In the genomic region with DNA sequence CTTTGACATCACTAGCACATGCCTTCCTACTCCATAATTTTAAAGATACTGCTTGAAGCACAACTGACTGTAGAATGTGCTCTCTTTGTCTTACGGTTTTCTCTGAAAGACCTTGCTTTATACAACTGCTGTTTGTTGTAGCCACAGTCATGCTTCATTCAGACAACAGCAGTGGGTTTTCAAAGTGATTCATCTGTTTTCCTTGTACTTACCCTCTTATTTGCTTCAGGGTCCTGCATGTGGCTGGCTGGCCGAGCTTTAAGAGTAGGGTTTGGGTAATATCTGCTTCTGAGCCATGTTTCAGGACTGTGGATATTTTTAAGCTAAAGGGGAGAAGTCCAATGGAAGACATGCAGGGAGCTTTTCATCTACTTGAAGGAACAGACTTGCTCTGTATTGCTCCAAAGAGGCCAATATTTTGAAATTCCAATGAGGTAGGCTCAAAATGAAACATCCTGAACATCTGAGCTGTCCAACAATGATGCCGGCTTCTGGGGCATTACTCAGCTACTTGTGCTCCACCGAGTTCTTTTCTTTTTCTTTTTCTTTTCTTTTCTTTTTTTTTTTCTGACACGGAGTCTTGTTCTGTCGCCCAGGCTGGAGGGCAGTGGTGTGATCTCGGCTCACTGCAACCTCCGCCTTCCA, we compare ENCODE assay signal across 24 cellular contexts.
DNase-seq lines count a peak whose midpoint lies in the region; ATAC-seq and TF ChIP-seq lines count a peak whose summit lies in the region.
"Had no signal": no experiment of that assay in that cellular context is flagged by ENCODE, and none has a peak within 500 bp of the region (broad histone marks: within the 10 kb centered on the region; RNA-seq: fewer than 3 reads in every experiment).

No MANE protein-coding gene starts in this region.

- no peak overlapping the region for H3K27ac Mint-ChIP-seq in GM23338
- H3K27ac Mint-ChIP-seq: activated CD8-positive, alpha-beta memory T cell treated with anti-CD3 and anti-CD28 coated beads, Interleukin-2, amount 10 ng/mL, durations not matched to agents 7 days and 5 days; activated T-helper 1 cell treated with anti-CD3 and anti-CD28 coated beads, Interleukin-12 subunit alpha, Interleukin-12 subunit beta, Interleukin-2, Interleukin-4 antibody, amounts not matched to agents 30 ng/mL and 10 ng/mL and 1 ng/mL, durations not matched to agents 14 hours and 24 hours and 36 hours; CD4-positive, alpha-beta memory T cell; T-cell had no signal

- peak overlapping the region; percentile 25; the same call in 1 of the 2 replicates for H2AFZ ChIP-seq in GM23338

- ATAC-seq in GM23338 = no peak
- ATAC-seq in HG03520 (IDR thresholded peaks at IDR 0.05; ENCODE audit: unreplicated experiment) = no peak
- no peak for ATAC-seq in HG02763 (IDR thresholded peaks at IDR 0.05; ENCODE audit: unreplicated experiment)
- ATAC-seq: activated CD8-positive, alpha-beta memory T cell treated with anti-CD3 and anti-CD28 coated beads, Interleukin-2, amount 10 ng/mL, durations not matched to agents 7 days and 5 days; body of pancreas; naive thymus-derived CD8-positive, alpha-beta T cell; pancreas; T-cell had no signal

- no peak overlapping the region for H3K27ac ChIP-seq in GM23338 (ENCODE audit: low read depth)
- H3K27ac ChIP-seq: body of pancreas, esophagus squamous epithelium, HL-60, pancreas, sigmoid colon, testis had no signal

- H3K36me3 ChIP-seq in GM23338 (ENCODE audit: insufficient read depth) = no peaks in the 10 kb centered on the region
- H3K36me3 ChIP-seq: esophagus squamous epithelium, pancreas, sigmoid colon had no signal

- DNase-seq in GM23338 (ENCODE audit: low spot score) (no peak), amniotic epithelial cell (ENCODE audit: low read depth) (peak; percentile 60), fibroblast of peridontal ligament (ENCODE audit: extremely low read depth) (peak; percentile 55), skeletal muscle cell (ENCODE audit: low read depth) (peak; percentile 41), COR-L47 (lab: John Stamatoyannopoulos, UW) (no peak)
- DNase-seq: activated CD4-positive, alpha-beta T cell treated with anti-CD3 and anti-CD28 coated beads for 4 hours; activated CD8-positive, alpha-beta memory T cell treated with anti-CD3 and anti-CD28 coated beads, Interleukin-2, amount 10 ng/mL, durations not matched to agents 7 days and 5 days; activated naive CD4-positive, alpha-beta T cell treated with anti-CD3 and anti-CD28 coated beads, Interleukin-2, amount 50 U/mL, for 16 hours; body of pancreas; CD4-positive, alpha-beta memory T cell; effector memory CD4-positive, alpha-beta T cell; esophagus squamous epithelium; naive thymus-derived CD8-positive, alpha-beta T cell; NCI-H1105 treated with DMSO at 0.1 percent for 48 hours; NCI-H2029 treated with DMSO at 0.1 percent for 48 hours; pancreas; SHP77 treated with DMSO at 0.1 percent for 48 hours; sigmoid colon; T-cell; testis had no signal

- no peaks in the 10 kb centered on the region for H3K9me3 Mint-ChIP-seq in GM23338
- H3K9me3 Mint-ChIP-seq: activated T-helper 1 cell treated with anti-CD3 and anti-CD28 coated beads, Interleukin-12 subunit alpha, Interleukin-12 subunit beta, Interleukin-2, Interleukin-4 antibody, amounts not matched to agents 30 ng/mL and 10 ng/mL and 1 ng/mL, durations not matched to agents 14 hours and 24 hours and 36 hours; CD4-positive, alpha-beta memory T cell; naive thymus-derived CD8-positive, alpha-beta T cell; T-cell had no signal

- no peaks in the 10 kb centered on the region for H3K79me2 ChIP-seq in GM23338 (replicated peaks; ENCODE audit: insufficient read depth)

- H3K4me3 ChIP-seq in GM23338 (no peak overlapping the region), skeletal muscle cell (ENCODE audit: low read depth, low read length) (no peak overlapping the region)
- H3K4me3 ChIP-seq: body of pancreas, esophagus squamous epithelium, pancreas, sigmoid colon, testis had no signal

- H3K9me2 ChIP-seq in GM23338 (ENCODE audit: insufficient read depth) = peaks cover 11% of the 10 kb centered on the region; the same call in 1 of the 2 replicates

- H3F3A ChIP-seq in GM23338 (replicated peaks; ENCODE audit: low read depth) = no peaks in the 10 kb centered on the region

- no peaks in the 10 kb centered on the region for H3K4me1 ChIP-seq in GM23338 (ENCODE audit: insufficient read depth)
- H3K4me1 ChIP-seq: testis had no signal

- peaks cover 3% of the 10 kb centered on the region for H3K27me3 Mint-ChIP-seq in GM23338 (ENCODE audit: insufficient read depth, low read depth, poor library complexity)
- H3K27me3 Mint-ChIP-seq: activated CD8-positive, alpha-beta memory T cell treated with anti-CD3 and anti-CD28 coated beads, Interleukin-2, amount 10 ng/mL, durations not matched to agents 7 days and 5 days; CD4-positive, alpha-beta memory T cell; naive thymus-derived CD8-positive, alpha-beta T cell; T-cell had no signal

- no peaks in the 10 kb centered on the region for H3K27me3 ChIP-seq in GM23338 (ENCODE audit: insufficient read depth)
- H3K27me3 ChIP-seq: body of pancreas, esophagus squamous epithelium, pancreas, sigmoid colon, testis had no signal

- TF ChIP-seq CTCF in GM23338 (conservative IDR thresholded peaks at IDR 0.05; ENCODE audit: low read depth in 2 of 2) = no peak

- peaks cover 14% of the 10 kb centered on the region for H3K4me1 Mint-ChIP-seq in GM23338
- H3K4me1 Mint-ChIP-seq: T-cell had no signal

- H3K4me2 ChIP-seq in GM23338 = no peak overlapping the region

- no peaks in the 10 kb centered on the region for H3K36me3 Mint-ChIP-seq in GM23338 (ENCODE audit: low read depth)
- H3K36me3 Mint-ChIP-seq: activated CD8-positive, alpha-beta memory T cell treated with anti-CD3 and anti-CD28 coated beads, Interleukin-2, amount 10 ng/mL, durations not matched to agents 7 days and 5 days; CD4-positive, alpha-beta memory T cell; naive thymus-derived CD8-positive, alpha-beta T cell; T-cell had no signal

- H4K20me1 ChIP-seq in GM23338 (replicated peaks; ENCODE audit: insufficient read depth) = no peaks in the 10 kb centered on the region

- no peak overlapping the region for H3K4me3 Mint-ChIP-seq in GM23338
- H3K4me3 Mint-ChIP-seq: activated CD8-positive, alpha-beta memory T cell treated with anti-CD3 and anti-CD28 coated beads, Interleukin-2, amount 10 ng/mL, durations not matched to agents 7 days and 5 days; activated T-helper 1 cell treated with anti-CD3 and anti-CD28 coated beads, Interleukin-12 subunit alpha, Interleukin-12 subunit beta, Interleukin-2, Interleukin-4 antibody, amounts not matched to agents 30 ng/mL and 10 ng/mL and 1 ng/mL, durations not matched to agents 14 hours and 24 hours and 36 hours; CD4-positive, alpha-beta memory T cell; naive thymus-derived CD8-positive, alpha-beta T cell; T-cell had no signal

TF ChIP-seq in GM23338, 12 proteins besides CTCF, POLR2A, EP300 and RAD21 (continues in another document):
- TF ChIP-seq CREB1 (CRISPR knock-in tag; IDR thresholded peaks at IDR 0.05; ENCODE audit: low read depth) (no peak), ZNF331 (CRISPR knock-in tag; IDR thresholded peaks at IDR 0.05; ENCODE audit: low read depth) (no peak), STAT1 (IDR thresholded peaks at IDR 0.05; ENCODE audit: unreplicated experiment) (no peak), EZH2phosphoT487 (IDR thresholded peaks at IDR 0.05; ENCODE audit: unreplicated experiment) (no peak)
- TF ChIP-seq, protein P1, sequence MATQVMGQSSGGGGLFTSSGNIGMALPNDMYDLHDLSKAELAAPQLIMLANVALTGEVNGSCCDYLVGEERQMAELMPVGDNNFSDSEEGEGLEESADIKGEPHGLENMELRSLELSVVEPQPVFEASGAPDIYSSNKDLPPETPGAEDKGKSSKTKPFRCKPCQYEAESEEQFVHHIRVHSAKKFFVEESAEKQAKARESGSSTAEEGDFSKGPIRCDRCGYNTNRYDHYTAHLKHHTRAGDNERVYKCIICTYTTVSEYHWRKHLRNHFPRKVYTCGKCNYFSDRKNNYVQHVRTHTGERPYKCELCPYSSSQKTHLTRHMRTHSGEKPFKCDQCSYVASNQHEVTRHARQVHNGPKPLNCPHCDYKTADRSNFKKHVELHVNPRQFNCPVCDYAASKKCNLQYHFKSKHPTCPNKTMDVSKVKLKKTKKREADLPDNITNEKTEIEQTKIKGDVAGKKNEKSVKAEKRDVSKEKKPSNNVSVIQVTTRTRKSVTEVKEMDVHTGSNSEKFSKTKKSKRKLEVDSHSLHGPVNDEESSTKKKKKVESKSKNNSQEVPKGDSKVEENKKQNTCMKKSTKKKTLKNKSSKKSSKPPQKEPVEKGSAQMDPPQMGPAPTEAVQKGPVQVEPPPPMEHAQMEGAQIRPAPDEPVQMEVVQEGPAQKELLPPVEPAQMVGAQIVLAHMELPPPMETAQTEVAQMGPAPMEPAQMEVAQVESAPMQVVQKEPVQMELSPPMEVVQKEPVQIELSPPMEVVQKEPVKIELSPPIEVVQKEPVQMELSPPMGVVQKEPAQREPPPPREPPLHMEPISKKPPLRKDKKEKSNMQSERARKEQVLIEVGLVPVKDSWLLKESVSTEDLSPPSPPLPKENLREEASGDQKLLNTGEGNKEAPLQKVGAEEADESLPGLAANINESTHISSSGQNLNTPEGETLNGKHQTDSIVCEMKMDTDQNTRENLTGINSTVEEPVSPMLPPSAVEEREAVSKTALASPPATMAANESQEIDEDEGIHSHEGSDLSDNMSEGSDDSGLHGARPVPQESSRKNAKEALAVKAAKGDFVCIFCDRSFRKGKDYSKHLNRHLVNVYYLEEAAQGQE (IDR thresholded peaks at IDR 0.05; ENCODE audit: unreplicated experiment) = no peak
- TF ChIP-seq, protein P2, sequence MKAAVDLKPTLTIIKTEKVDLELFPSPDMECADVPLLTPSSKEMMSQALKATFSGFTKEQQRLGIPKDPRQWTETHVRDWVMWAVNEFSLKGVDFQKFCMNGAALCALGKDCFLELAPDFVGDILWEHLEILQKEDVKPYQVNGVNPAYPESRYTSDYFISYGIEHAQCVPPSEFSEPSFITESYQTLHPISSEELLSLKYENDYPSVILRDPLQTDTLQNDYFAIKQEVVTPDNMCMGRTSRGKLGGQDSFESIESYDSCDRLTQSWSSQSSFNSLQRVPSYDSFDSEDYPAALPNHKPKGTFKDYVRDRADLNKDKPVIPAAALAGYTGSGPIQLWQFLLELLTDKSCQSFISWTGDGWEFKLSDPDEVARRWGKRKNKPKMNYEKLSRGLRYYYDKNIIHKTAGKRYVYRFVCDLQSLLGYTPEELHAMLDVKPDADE (IDR thresholded peaks at IDR 0.05) = no peak

Comparison
In these comparisons a context has a peak if more than half of its experiments do, and no peak if none do; other contexts are left out.
1. DNase-seq: peak in amniotic epithelial cell (single experiment), fibroblast of peridontal ligament (single experiment) and skeletal muscle cell (single experiment); none in GM23338 (single experiment) and COR-L47 (single experiment).